8 cellular contexts compared by ENCODE assay signal in genomic region chr2:70142590-70143313, GRCh38. TPM values are rescaled to one million over a fixed set of nuclear protein-coding genes. Genes with fewer than 3 reads are reported as not detected.
DNase-seq lines count a peak whose midpoint lies in the region; ATAC-seq and TF ChIP-seq lines count a peak whose summit lies in the region.

No MANE protein-coding gene starts in this region.

- H3K27ac Mint-ChIP-seq in endodermal cell, result peak overlapping the region; percentile 95
- H3K27ac Mint-ChIP-seq in mesothelial cell of epicardium, result peak overlapping the region; percentile 100

- no peaks in the 10 kb centered on the region for H3K36me3 ChIP-seq in HUES48 (ENCODE audit: control insufficient read depth, insufficient read depth, low read length)
- no peaks in the 10 kb centered on the region for H3K36me3 ChIP-seq in endodermal cell (ENCODE audit: control insufficient read depth, insufficient read depth, low read length)

- TF ChIP-seq CTCF in endodermal cell (conservative IDR thresholded peaks at IDR 0.05) (peak; percentile 98), mesothelial cell of epicardium (IDR thresholded peaks at IDR 0.05; ENCODE audit: unreplicated experiment) (peak; percentile 94)

- H3K9ac ChIP-seq in HUES48 (ENCODE audit: low read depth, low read length) (peak overlapping the region; percentile 72), endodermal cell (ENCODE audit: extremely low read depth, low read length, poor library complexity, severe bottlenecking) (peak overlapping the region; percentile 95)

- H3K4me3 Mint-ChIP-seq in endodermal cell (peak overlapping the region; percentile 72), mesothelial cell of epicardium (peak overlapping the region; percentile 70)

- no peaks in the 10 kb centered on the region for H3K27me3 ChIP-seq in HUES48 (ENCODE audit: control insufficient read depth, insufficient read depth, low read length)
- H3K27me3 ChIP-seq in endodermal cell (ENCODE audit: control insufficient read depth, insufficient read depth, low read length, poor library complexity, severe bottlenecking), result no peaks in the 10 kb centered on the region

- no peaks in the 10 kb centered on the region for H3K36me3 Mint-ChIP-seq in endodermal cell (ENCODE audit: low read depth)
- H3K36me3 Mint-ChIP-seq in mesothelial cell of epicardium, result no peaks in the 10 kb centered on the region

- H3K9me3 ChIP-seq in HUES48 (ENCODE audit: control insufficient read depth, insufficient read depth, low read length) (no peaks in the 10 kb centered on the region), endodermal cell (ENCODE audit: control insufficient read depth, low read length) (no peaks in the 10 kb centered on the region)

- ATAC-seq in GM21423 (IDR thresholded peaks at IDR 0.05; ENCODE audit: unreplicated experiment), result peak; percentile 67

- DNase-seq in DMS 273 (lab: John Stamatoyannopoulos, UW; ENCODE audit: unreplicated experiment), result peak; percentile 100
- peak; percentile 99 for DNase-seq in NOMO-1 treated with dmso at 0.1 percent for 144 hours (lab: John Stamatoyannopoulos, UW; ENCODE audit: unreplicated experiment)
- DNase-seq in activated CD8-positive, alpha-beta memory T cell treated with anti-CD3 and anti-CD28 coated beads, Interleukin-2, amount 50 U/mL, for 1 hour (ENCODE audit: extremely low read depth), result peak; percentile 99
- DNase-seq in endodermal cell, result peak; percentile 100
- peak; percentile 100 for DNase-seq in mesothelial cell of epicardium (ENCODE audit: low spot score in 2 of 2, unreplicated experiment in 2 of 2)
- DNase-seq in stimulated activated CD8-positive, alpha-beta memory T cell treated with anti-CD3 and anti-CD28 coated beads, Interleukin-15, amount 100 ng/mL, for 4 hours (ENCODE audit: low read depth in 2 of 2), result peak; percentile 98 to 100

- H3K4me1 ChIP-seq in HUES48 (ENCODE audit: control insufficient read depth, insufficient read depth, low read length) (peaks cover 24% of the 10 kb centered on the region), endodermal cell (ENCODE audit: control insufficient read depth, insufficient read depth, low read length) (peaks cover 5% of the 10 kb centered on the region)

- H3K4me3 ChIP-seq in HUES48 (ENCODE audit: low read depth, low read length) (peak overlapping the region; percentile 53), endodermal cell (ENCODE audit: low read length) (peak overlapping the region; percentile 82)

- H3K27ac ChIP-seq in HUES48 (ENCODE audit: low read depth, low read length) (peak overlapping the region; percentile 98), endodermal cell (ENCODE audit: low read depth, low read length) (peak overlapping the region; percentile 97)

- peaks cover 24% of the 10 kb centered on the region for H3K4me1 Mint-ChIP-seq in endodermal cell
- peaks cover 32% of the 10 kb centered on the region for H3K4me1 Mint-ChIP-seq in mesothelial cell of epicardium

- 0% methylated on average over 3 to 49 of the region's 50 CpGs for WGBS in endodermal cell (ENCODE audit: insufficient coverage in 1 of 2, insufficient read length in 1 of 2), 2 experiments

- H3K9me3 Mint-ChIP-seq in endodermal cell (no peaks in the 10 kb centered on the region), mesothelial cell of epicardium (no peaks in the 10 kb centered on the region)

- H3K27me3 Mint-ChIP-seq in endodermal cell (ENCODE audit: insufficient read depth) (no peaks in the 10 kb centered on the region), mesothelial cell of epicardium (ENCODE audit: low read depth) (no peaks in the 10 kb centered on the region)

RNA-seq across cellular contexts. Expression of gene C2orf42, which starts 48.1 kb away (rescaled TPM):
- total RNA-seq in endodermal cell (10 to 100 TPM; 12.3 to 16.5 TPM), mesothelial cell of epicardium (17.8 to 20.6 TPM (median 19.5 TPM) in 3 replicates)
- 8.7 TPM for polyA plus RNA-seq in endodermal cell (2013, experiment 1 of 2)
- polyA plus RNA-seq in endodermal cell (2013, experiment 2 of 2), result 11.0 TPM

RNA-seq across cellular contexts. Expression of gene PCBP1, which starts 55.5 kb away (rescaled TPM):
- 100 to 1,000 TPM; 344 to 357 TPM for total RNA-seq in endodermal cell
- polyA plus RNA-seq in endodermal cell (2013, experiment 1 of 2), result 354 TPM
- polyA plus RNA-seq in endodermal cell (2013, experiment 2 of 2), result 313 TPM
- 245 to 257 TPM (median 255 TPM) in 3 replicates for total RNA-seq in mesothelial cell of epicardium

Comparison
In these comparisons a context has a peak if more than half of its experiments do, and no peak if none do; other contexts are left out.
1. Peak in every context shown above with its lines: DNase-seq, ATAC-seq, H3K4me3 ChIP-seq and H3K27ac ChIP-seq.